1 cellular context compared by ENCODE assay signal in genomic region chr19:16285769-16286564, GRCh38.
TF ChIP-seq lines count a peak whose summit lies in the region.

No MANE protein-coding gene starts in this region.

TF ChIP-seq in IMR-90, 13 proteins besides CTCF, POLR2A, EP300 and RAD21 (continued from another document):
- TF ChIP-seq USF2 (IDR thresholded peaks at IDR 0.05; ENCODE audit: low read depth, low read length) (no peak), RFX5 (IDR thresholded peaks at IDR 0.05; ENCODE audit: low read depth, low read length) (no peak), BHLHE40 (IDR thresholded peaks at IDR 0.05; ENCODE audit: low read depth, low read length) (no peak), MXI1 (IDR thresholded peaks at IDR 0.05; ENCODE audit: borderline replicate concordance, low read depth, low read length) (no peak), MAZ (IDR thresholded peaks at IDR 0.05; ENCODE audit: borderline replicate concordance, low read depth, low read length) (no peak), FOS (IDR thresholded peaks at IDR 0.05; ENCODE audit: low read depth, low read length) (no peak), MAFK (IDR thresholded peaks at IDR 0.05; ENCODE audit: low read depth, low read length) (no peak)
